ENCODE assay signal across 8 cellular contexts in genomic region chr4:139554726-139555072, GRCh38. TPM values are rescaled to one million over a fixed set of nuclear protein-coding genes. Genes with fewer than 3 reads are reported as not detected.
DNase-seq lines count a peak whose midpoint lies in the region; ATAC-seq and TF ChIP-seq lines count a peak whose summit lies in the region.

No MANE protein-coding gene starts in this region.

- H3K4me1 Mint-ChIP-seq in activated T-cell treated with anti-CD3 and anti-CD28 coated beads, Interleukin-2, amount 50 U/mL, for 24 hours (ENCODE audit: low read depth) = peaks cover 64% of the 10 kb centered on the region

- peaks cover 70% of the 10 kb centered on the region for H3K4me1 ChIP-seq in adipocyte (ENCODE audit: control insufficient read depth, insufficient read depth, low read length)
- H3K4me1 ChIP-seq in thoracic aorta (ENCODE audit: control insufficient read depth in 1 of 2, low read depth in 2 of 2) = peaks cover 22 to 55% of the 10 kb centered on the region in 2 donors

- peak overlapping the region; percentile 97 to 98 for H3K27ac ChIP-seq in thoracic aorta

- TF ChIP-seq CTCF in kidney epithelial cell (IDR thresholded peaks at IDR 0.05; ENCODE audit: insufficient read depth, low read length, poor library complexity, severe bottlenecking) (no peak), thoracic aorta (IDR thresholded peaks at IDR 0.05) (no peak)

- peak overlapping the region; percentile 92 for H3K9ac ChIP-seq in adipocyte (ENCODE audit: low read length)

- peak overlapping the region; percentile 86 for H3K4me3 Mint-ChIP-seq in activated T-cell treated with anti-CD3 and anti-CD28 coated beads, Interleukin-2, amount 50 U/mL, for 24 hours

- no peak for ATAC-seq in thoracic aorta (ENCODE audit: insufficient number of reproducible peaks, low FRiP score, low read depth)
- ATAC-seq in activated CD4-positive, CD25-positive, alpha-beta regulatory T cell treated with anti-CD3 and anti-CD28 coated beads, Interleukin-2, amount 50 U/mL, for 24 hours = no peak
- ATAC-seq in GM18519 (IDR thresholded peaks at IDR 0.05; ENCODE audit: low FRiP score, unreplicated experiment) = no peak

- H3K9me3 ChIP-seq in adipocyte (ENCODE audit: control insufficient read depth, low read length) (no peaks in the 10 kb centered on the region), thoracic aorta (no peaks in the 10 kb centered on the region)

- H3K27me3 ChIP-seq in adipocyte (replicated peaks; ENCODE audit: control insufficient read depth, insufficient read depth, low read length) = peaks cover 3% of the 10 kb centered on the region
- H3K27me3 ChIP-seq in kidney epithelial cell (ENCODE audit: control insufficient read depth, insufficient read depth, low read length) = peaks cover 7% of the 10 kb centered on the region
- no peaks in the 10 kb centered on the region for H3K27me3 ChIP-seq in thoracic aorta (replicated peaks; ENCODE audit: insufficient read depth)

- peak overlapping the region; percentile 94 for H3K27ac Mint-ChIP-seq in activated T-cell treated with anti-CD3 and anti-CD28 coated beads, Interleukin-2, amount 50 U/mL, for 24 hours

- no peaks in the 10 kb centered on the region for H3K36me3 ChIP-seq in adipocyte (ENCODE audit: control insufficient read depth, insufficient read depth, low read length, severe bottlenecking)
- H3K36me3 ChIP-seq in kidney epithelial cell (ENCODE audit: control insufficient read depth, insufficient read depth, low read length) = no peaks in the 10 kb centered on the region
- H3K36me3 ChIP-seq in thoracic aorta = no peaks in the 10 kb centered on the region

- no peak for DNase-seq in activated T-cell treated with anti-CD3 and anti-CD28 coated beads, Interleukin-2, amount 50 U/mL, for 24 hours
- DNase-seq in activated T-cell treated with anti-CD3 and anti-CD28 coated beads, Interleukin-2, amount 50 U/mL, for 48 hours = no peak
- DNase-seq in adipocyte (ENCODE audit: low read depth) = no peak
- DNase-seq in kidney epithelial cell (ENCODE audit: low read depth) = no peak
- DNase-seq in thoracic aorta (ENCODE audit: low spot score) = no peak
- no peak for DNase-seq in AML-193 (lab: John Stamatoyannopoulos, UW)

- H3K4me3 ChIP-seq in adipocyte (ENCODE audit: low read length) = peak overlapping the region; percentile 91
- peak overlapping the region; percentile 77 for H3K4me3 ChIP-seq in kidney epithelial cell (ENCODE audit: low read depth, low read length)
- H3K4me3 ChIP-seq in thoracic aorta = peak overlapping the region; percentile 94

- H3K27me3 Mint-ChIP-seq in activated T-cell treated with anti-CD3 and anti-CD28 coated beads, Interleukin-2, amount 50 U/mL, for 24 hours = peaks cover 13% of the 10 kb centered on the region

- H3K9me3 Mint-ChIP-seq in activated T-cell treated with anti-CD3 and anti-CD28 coated beads, Interleukin-2, amount 50 U/mL, for 24 hours = no peaks in the 10 kb centered on the region

- peaks cover 15% of the 10 kb centered on the region for H3K36me3 Mint-ChIP-seq in activated T-cell treated with anti-CD3 and anti-CD28 coated beads, Interleukin-2, amount 50 U/mL, for 24 hours (ENCODE audit: low read depth)

RNA-seq across cellular contexts. Expression of gene SETD7, which starts 1.3 kb away (rescaled TPM):
- 37.7 and 38.7 TPM in 2 replicates for total RNA-seq in kidney epithelial cell
- 100 to 1,000 TPM in 1 of 2 donors, 10 to 100 TPM in 1; 74.7 to 101 TPM for total RNA-seq in thoracic aorta
